In the genomic region with DNA sequence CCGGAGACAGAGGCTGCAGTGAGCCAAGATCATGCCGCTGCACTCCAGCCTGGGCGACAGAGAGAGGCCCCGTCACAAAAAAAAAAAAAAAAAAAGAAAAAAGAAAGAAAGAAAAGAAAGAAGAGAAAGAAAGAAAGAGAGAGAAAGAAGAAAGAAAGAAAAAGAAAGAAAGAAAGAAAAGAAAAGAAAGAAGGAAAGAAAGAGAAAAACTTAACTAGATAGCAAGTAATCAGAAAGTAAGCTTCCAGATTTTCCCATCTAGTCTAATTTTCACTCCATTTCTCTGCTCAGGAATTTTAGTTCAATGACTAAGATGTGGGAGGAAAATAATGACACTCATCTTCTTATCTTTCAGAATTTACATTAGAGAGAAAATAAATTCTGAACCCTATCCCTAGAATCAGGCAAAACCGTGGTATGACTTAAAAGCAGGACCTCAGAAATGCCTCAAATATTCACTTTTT, we compare ENCODE assay signal across 1 cellular context.
TF ChIP-seq lines count a peak whose summit lies in the region.

No MANE protein-coding gene starts in this region.

TF ChIP-seq in K562, 482 proteins besides CTCF, POLR2A, EP300 and RAD21 (continued from another document):
- TF ChIP-seq ETS1 (conservative IDR thresholded peaks at IDR 0.05; ENCODE audit: control insufficient read depth, low read depth, low read length) (no peak), NFRKB (IDR thresholded peaks at IDR 0.05; ENCODE audit: low read depth) (0 out of 2 replicates have a peak, but pooled peaks have one; percentile 28), HLTF (IDR thresholded peaks at IDR 0.05) (0 out of 2 replicates have a peak, but pooled peaks have one; percentile 47), BRD9 (IDR thresholded peaks at IDR 0.05; ENCODE audit: low read depth, partially characterized antibody) (no peak), SMARCA4 (IDR thresholded peaks at IDR 0.05) (peak; percentile 40; the same call in 1 of the 2 replicates), RHOXF2B (CRISPR knock-in tag; conservative IDR thresholded peaks at IDR 0.05) (no peak), ZNF318 (IDR thresholded peaks at IDR 0.05; ENCODE audit: borderline replicate concordance in 1 of 2, low read depth in 1 of 2) (no peak), ZBTB5 (IDR thresholded peaks at IDR 0.05) (peak; percentile 46; the same call in 1 of the 2 replicates), ZNF407 (IDR thresholded peaks at IDR 0.05; ENCODE audit: low read depth) (0 out of 2 replicates have a peak, but pooled peaks have one; percentile 31), HDAC1 (IDR thresholded peaks at IDR 0.05) (0 out of 4 replicates have a peak, but pooled peaks of 1 of the 2 experiments have one; percentile 9), CHD2 (IDR thresholded peaks at IDR 0.05; ENCODE audit: low read depth, low read length) (no peak), SMARCE1 (IDR thresholded peaks at IDR 0.05) (peak; percentile 23; the same call in 1 of the 2 replicates), ZFP30 (CRISPR knock-in tag; IDR thresholded peaks at IDR 0.05; ENCODE audit: borderline replicate concordance) (no peak), NCOA2 (IDR thresholded peaks at IDR 0.05; ENCODE audit: partially characterized antibody in 2 of 2) (no peak), NBN (IDR thresholded peaks at IDR 0.05; ENCODE audit: low read depth) (0 out of 2 replicates have a peak, but pooled peaks have one; percentile 51), KLF6 (CRISPR knock-in tag; IDR thresholded peaks at IDR 0.05; ENCODE audit: borderline replicate concordance) (no peak), SMARCA5 (IDR thresholded peaks at IDR 0.05) (0 out of 2 replicates have a peak, but pooled peaks have one; percentile 29), MLLT1 (IDR thresholded peaks at IDR 0.05) (peak; percentile 46 to 79; a peak in 2 of 4 replicates)
- TF ChIP-seq, protein P1, sequence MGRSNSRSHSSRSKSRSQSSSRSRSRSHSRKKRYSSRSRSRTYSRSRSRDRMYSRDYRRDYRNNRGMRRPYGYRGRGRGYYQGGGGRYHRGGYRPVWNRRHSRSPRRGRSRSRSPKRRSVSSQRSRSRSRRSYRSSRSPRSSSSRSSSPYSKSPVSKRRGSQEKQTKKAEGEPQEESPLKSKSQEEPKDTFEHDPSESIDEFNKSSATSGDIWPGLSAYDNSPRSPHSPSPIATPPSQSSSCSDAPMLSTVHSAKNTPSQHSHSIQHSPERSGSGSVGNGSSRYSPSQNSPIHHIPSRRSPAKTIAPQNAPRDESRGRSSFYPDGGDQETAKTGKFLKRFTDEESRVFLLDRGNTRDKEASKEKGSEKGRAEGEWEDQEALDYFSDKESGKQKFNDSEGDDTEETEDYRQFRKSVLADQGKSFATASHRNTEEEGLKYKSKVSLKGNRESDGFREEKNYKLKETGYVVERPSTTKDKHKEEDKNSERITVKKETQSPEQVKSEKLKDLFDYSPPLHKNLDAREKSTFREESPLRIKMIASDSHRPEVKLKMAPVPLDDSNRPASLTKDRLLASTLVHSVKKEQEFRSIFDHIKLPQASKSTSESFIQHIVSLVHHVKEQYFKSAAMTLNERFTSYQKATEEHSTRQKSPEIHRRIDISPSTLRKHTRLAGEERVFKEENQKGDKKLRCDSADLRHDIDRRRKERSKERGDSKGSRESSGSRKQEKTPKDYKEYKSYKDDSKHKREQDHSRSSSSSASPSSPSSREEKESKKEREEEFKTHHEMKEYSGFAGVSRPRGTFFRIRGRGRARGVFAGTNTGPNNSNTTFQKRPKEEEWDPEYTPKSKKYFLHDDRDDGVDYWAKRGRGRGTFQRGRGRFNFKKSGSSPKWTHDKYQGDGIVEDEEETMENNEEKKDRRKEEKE (IDR thresholded peaks at IDR 0.05; ENCODE audit: borderline replicate concordance in 1 of 2, control insufficient read depth in 1 of 2, low read depth in 2 of 2, low read length in 1 of 2), result no peak
